ENCODE assay signal across 7 cellular contexts in the genomic region with DNA sequence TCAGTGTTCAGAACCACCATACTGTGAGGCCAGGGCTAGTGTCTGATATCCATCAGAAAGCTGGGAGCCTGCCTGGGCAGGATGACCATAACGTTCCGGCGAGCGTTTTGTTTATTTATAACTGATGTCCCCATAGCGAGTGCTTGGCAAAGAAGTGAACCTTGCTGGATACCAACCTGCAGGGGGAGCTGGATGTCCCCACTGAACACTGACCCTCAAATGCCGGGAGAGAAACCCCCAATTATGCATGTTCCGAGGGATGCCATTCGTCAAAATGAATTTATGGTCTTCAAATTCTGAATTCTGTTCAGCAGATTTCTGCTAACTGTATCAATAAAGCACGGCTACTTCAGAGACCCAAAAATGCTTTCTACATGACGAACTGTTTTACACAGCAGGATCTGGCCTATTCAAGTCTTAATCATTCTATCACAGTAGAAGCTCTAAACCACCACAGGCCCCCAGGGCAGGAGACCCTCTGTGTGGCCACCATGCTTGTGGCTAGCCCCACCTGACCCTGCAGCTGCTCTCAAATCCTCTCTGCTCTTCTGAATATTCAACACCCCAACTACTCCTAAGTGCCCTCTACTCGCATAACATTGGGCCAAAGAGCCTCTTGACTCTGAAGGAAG. TPM values are rescaled to one million over a fixed set of nuclear protein-coding genes. Genes with fewer than 3 reads are reported as not detected.
DNase-seq lines count a peak whose midpoint lies in the region; ATAC-seq, FAIRE-seq and TF ChIP-seq lines count a peak whose summit lies in the region.

No MANE protein-coding gene starts in this region.

- in situ Hi-C loops in GM13977 (cut with MboI; ENCODE audit: low pct_unique_long_range_greater_than_20kb, low sequenced_read_pairs, unreplicated experiment), result no loop called here

- TF ChIP-seq EP300 in ovary (IDR thresholded peaks at IDR 0.05), result no peak

- H3K27me3 ChIP-seq in ovary, result no peaks in the 10 kb centered on the region

- no peak for DNase-seq in GM13977 (ENCODE audit: low spot score)
- DNase-seq in RCC 7860 (ENCODE audit: low spot score), result peak; percentile 31
- peak; percentile 84 for DNase-seq in fibroblast of mammary gland (ENCODE audit: low read depth)
- DNase-seq in ovary, result peak; percentile 62 to 88 (median 70)
- DNase-seq in KG1 (lab: John Stamatoyannopoulos, UW), result no peak
- no peak for DNase-seq in effector CD8-positive, alpha-beta T cell (lab: John Stamatoyannopoulos, UW)

- no peak for FAIRE-seq in RCC 7860 (lab: Jason Lieb, UNC)

- H3K36me3 ChIP-seq in ovary, result no peaks in the 10 kb centered on the region

- H3K27ac ChIP-seq in ovary, result peak overlapping the region in 1 of 2 donors; percentile 40

- no peak for TF ChIP-seq POLR2A in ovary (IDR thresholded peaks at IDR 0.05)

- H3K4me1 ChIP-seq in ovary (ENCODE audit: insufficient read depth), result peaks cover 3% of the 10 kb centered on the region

- no peaks in the 10 kb centered on the region for H3K9me3 ChIP-seq in ovary

- peak; percentile 44 for TF ChIP-seq CTCF in GM13977 (IDR thresholded peaks at IDR 0.05; ENCODE audit: extremely low read depth, insufficient read depth, missing control alignments)
- peak; percentile 83 for TF ChIP-seq CTCF in fibroblast of mammary gland (conservative IDR thresholded peaks at IDR 0.05; ENCODE audit: control insufficient read depth, insufficient read depth, low read depth, low read length)
- peak; percentile 43 to 77 (median 71) for TF ChIP-seq CTCF in ovary (IDR thresholded peaks at IDR 0.05)

- intact Hi-C loops in ovary (cut with DNase I), result loop anchor here in 1 of 4 donors (10.0 kb wide), 1 partner anchor 136 kb away; a partner anchor contains a TSS

- 15 to 18% (median 18%) methylated on average over 11 of the region's 11 CpGs for WGBS in ovary, 3 donors

- ATAC-seq in HG02973 (IDR thresholded peaks at IDR 0.05; ENCODE audit: unreplicated experiment), result no peak

- H3K4me3 ChIP-seq in fibroblast of mammary gland (ENCODE audit: control insufficient read depth, low read depth, low read length), result no peak overlapping the region
- H3K4me3 ChIP-seq in ovary, result no peak overlapping the region

RNA-seq across cellular contexts. Expression of a gene that starts 15.2 kb away (rescaled TPM):
- total RNA-seq in ovary, result 10 to 100 TPM; 42.2 to 73.9 (median 66.7) TPM
- 10 to 100 TPM; 45.1 to 51.3 TPM for polyA plus RNA-seq in ovary

RNA-seq across cellular contexts. Expression of a gene that starts 23.8 kb away (rescaled TPM):
- total RNA-seq in ovary, result 100 to 1,000 TPM in 1 of 7 donors, 1 to 10 TPM in 2, under 1 TPM in 2, not detected in 2; 0.32 to 197 (median 1.7) TPM
- polyA plus RNA-seq in ovary, result 1 to 10 TPM in 1 of 2 donors, not detected in 1; 1.1 TPM

RNA-seq across cellular contexts. Expression of a gene that starts 23.8 kb away (rescaled TPM):
- total RNA-seq in ovary, result 100 to 1,000 TPM in 2 of 7 donors, 10 to 100 TPM in 5; 51.4 to 129 (median 89.3) TPM
- polyA plus RNA-seq in ovary, result 10 to 100 TPM; 77.5 to 87.2 TPM

RNA-seq across cellular contexts. Expression of a gene that starts 58.4 kb away (rescaled TPM):
- 10 to 100 TPM; 48.2 to 88.4 (median 75.8) TPM for total RNA-seq in ovary
- 10 to 100 TPM; 63.9 to 70.1 TPM for polyA plus RNA-seq in ovary

Comparison
In these comparisons a context has a peak if more than half of its experiments do, and no peak if none do; other contexts are left out.
1. DNase-seq: peak in RCC 7860 (single experiment), fibroblast of mammary gland (single experiment) and ovary (5 of 5); none in GM13977 (single experiment), KG1 (single experiment) and effector CD8-positive, alpha-beta T cell (single experiment).
2. Peak in every context shown above with its lines, with median percentiles within 50 percentile points of each other: CTCF ChIP-seq.